ENCODE assay signal across 14 cellular contexts in the genomic region with DNA sequence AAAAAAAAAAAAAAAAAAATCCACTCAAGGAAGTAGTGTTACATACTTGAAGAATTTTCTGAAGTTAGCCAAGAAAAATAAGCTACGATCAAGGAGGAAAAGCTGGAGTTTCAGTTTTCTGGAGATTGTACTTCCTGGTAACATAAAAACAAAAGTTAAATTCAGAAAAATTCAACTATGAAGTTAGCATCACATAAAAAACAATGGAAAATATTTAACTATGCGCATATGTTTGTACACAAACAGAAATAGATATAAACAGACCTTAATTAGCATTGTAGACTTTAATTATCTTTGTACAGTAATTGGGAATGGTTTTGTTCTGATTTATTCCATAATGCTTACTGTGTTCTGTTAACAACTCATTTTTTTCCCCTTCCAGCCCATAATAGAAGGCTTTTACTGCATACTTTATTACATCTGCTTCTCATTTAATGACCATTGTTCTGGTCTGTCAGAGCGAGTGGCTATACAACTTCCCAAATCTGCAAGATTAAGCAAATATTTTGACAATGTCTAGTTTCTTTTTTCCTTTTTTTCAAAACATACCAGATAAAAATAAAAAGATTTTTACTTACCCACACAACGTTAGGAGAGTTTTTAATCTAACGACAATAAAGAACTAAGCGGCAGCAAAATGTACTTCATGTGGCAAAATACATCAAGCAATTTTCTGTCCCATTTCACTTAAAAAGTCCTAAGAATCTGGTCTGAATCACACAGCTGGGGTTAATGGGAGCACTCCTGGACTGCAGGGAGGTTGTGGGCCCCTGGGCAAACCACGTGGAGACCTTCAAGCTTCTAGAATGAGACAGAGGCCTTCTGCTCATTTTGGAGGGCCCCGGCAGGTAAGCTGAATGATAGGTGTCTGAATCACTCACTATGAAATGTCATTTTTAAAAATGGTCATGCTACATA.
A peak's percentile ranks its signal among the peaks of the same experiment; 100 is the strongest.
DNase-seq lines count a peak whose midpoint lies in the region; ATAC-seq and FAIRE-seq lines count a peak whose summit lies in the region.
"Had no signal": no experiment of that assay in that cellular context is flagged by ENCODE, and none has a peak within 500 bp of the region (broad histone marks: within the 10 kb centered on the region; RNA-seq: fewer than 3 reads in every experiment).

No MANE protein-coding gene starts in this region.

- peak; percentile 62 for DNase-seq in HCEC 1CT
- DNase-seq in left kidney (ENCODE audit: low read depth, low spot score) = peak; percentile 46
- peak; percentile 61 for DNase-seq in stromal cell of bone marrow (ENCODE audit: low read depth)
- no peak for DNase-seq in T-helper 2 cell
- DNase-seq in effector memory CD8-positive, alpha-beta T cell = no peak
- DNase-seq in activated T-cell treated with anti-CD3 and anti-CD28 coated beads, Interleukin-2, amount 50 U/mL, for 48 hours = no peak
- DNase-seq: activated CD8-positive, alpha-beta memory T cell treated with anti-CD3 and anti-CD28 coated beads, Interleukin-2, amount 50 U/mL, for 4 hours; body of pancreas; foreskin keratinocyte had no signal

- H3K4me1 Mint-ChIP-seq in effector memory CD8-positive, alpha-beta T cell (ENCODE audit: low read depth in 2 of 2) = no peaks in the 10 kb centered on the region

- H3K27ac Mint-ChIP-seq in effector memory CD8-positive, alpha-beta T cell = no peak overlapping the region

- peak; percentile 99 for FAIRE-seq in endometrium (lab: Jason Lieb, UNC)
- FAIRE-seq: GM12878, RCC 7860, TTC549 had no signal

- no peak overlapping the region for H3K4me3 Mint-ChIP-seq in effector memory CD8-positive, alpha-beta T cell

- no peaks in the 10 kb centered on the region for H3K9me3 Mint-ChIP-seq in effector memory CD8-positive, alpha-beta T cell

- peaks cover 30 to 48% of the 10 kb centered on the region in 2 donors for H3K27me3 Mint-ChIP-seq in effector memory CD8-positive, alpha-beta T cell

- no peaks in the 10 kb centered on the region for H3K36me3 Mint-ChIP-seq in effector memory CD8-positive, alpha-beta T cell (ENCODE audit: insufficient read depth)

- ATAC-seq in effector memory CD8-positive, alpha-beta T cell (replicated peaks) = no peak
- ATAC-seq in HG03520 (IDR thresholded peaks at IDR 0.05; ENCODE audit: unreplicated experiment) = no peak
- ATAC-seq: body of pancreas, foreskin keratinocyte, GM12878 had no signal

Comparison
In these comparisons a context has a peak if more than half of its experiments do, and no peak if none do; other contexts are left out.
1. DNase-seq: peak in HCEC 1CT (single experiment), left kidney (single experiment) and stromal cell of bone marrow (single experiment); none in T-helper 2 cell (0 of 5), effector memory CD8-positive, alpha-beta T cell (0 of 3) and activated T-cell treated with anti-CD3 and anti-CD28 coated beads, Interleukin-2, amount 50 U/mL, for 48 hours (0 of 2).